Comparison of ENCODE assay signal across 21 cellular contexts in genomic region chr4:55507612-55508011, GRCh38.
"Had no signal": no experiment of that assay in that cellular context is flagged by ENCODE, and none has a peak within 500 bp of the region (broad histone marks: within the 10 kb centered on the region; RNA-seq: fewer than 3 reads in every experiment).

No MANE protein-coding gene starts in this region.

- H3K4me3 ChIP-seq: ascending aorta, gastrocnemius medialis, lung, neural progenitor cell, upper lobe of left lung had no signal

- H3K9me3 ChIP-seq: ascending aorta, gastrocnemius medialis, upper lobe of left lung had no signal

- H3K36me3 ChIP-seq: brain microvascular endothelial cell, gastrocnemius medialis, neural progenitor cell had no signal

- H3K4me1 ChIP-seq: ascending aorta, gastrocnemius medialis, neural progenitor cell, upper lobe of left lung had no signal

- H3K27me3 ChIP-seq: ascending aorta, brain microvascular endothelial cell, gastrocnemius medialis, neural progenitor cell, upper lobe of left lung had no signal

- ATAC-seq: activated CD4-positive, CD25-positive, alpha-beta regulatory T cell treated with anti-CD3 and anti-CD28 coated beads, Interleukin-2, amount 50 U/mL, for 24 hours; activated CD8-positive, alpha-beta memory T cell treated with anti-CD3 and anti-CD28 coated beads, Interleukin-2, amount 10 ng/mL, durations not matched to agents 7 days and 5 days; activated CD8-positive, alpha-beta T cell treated with anti-CD3 and anti-CD28 coated beads for 36 hours; gastrocnemius medialis; left colon; naive thymus-derived CD8-positive, alpha-beta T cell; T-cell had no signal

- DNase-seq: activated CD4-positive, alpha-beta T cell treated with anti-CD3 and anti-CD28 coated beads, Interleukin-2, amount 10 ng/mL, durations not matched to agents 7 days and 5 days; activated CD8-positive, alpha-beta memory T cell treated with anti-CD3 and anti-CD28 coated beads, Interleukin-2, amount 10 ng/mL, durations not matched to agents 7 days and 5 days; activated CD8-positive, alpha-beta T cell treated with anti-CD3 and anti-CD28 coated beads for 36 hours; activated gamma-delta T cell; brain microvascular endothelial cell; central memory CD4-positive, alpha-beta T cell; dermis blood vessel endothelial cell; effector CD8-positive, alpha-beta T cell; gastrocnemius medialis; hypothalamus; left colon; naive thymus-derived CD8-positive, alpha-beta T cell; posterior cingulate gyrus; stimulated activated CD4-positive, alpha-beta T cell treated with anti-CD3 and anti-CD28 coated beads, Interleukin-4, amount 100 ng/mL, for 24 hours; stimulated activated naive CD4-positive, alpha-beta T cell treated with Interleukin-2 at 50 U/mL for 16 hours; T-cell; upper lobe of left lung had no signal

- H3K9ac ChIP-seq: neural progenitor cell had no signal
